Comparison of ENCODE assay signal across 1 cellular context in the genomic region with DNA sequence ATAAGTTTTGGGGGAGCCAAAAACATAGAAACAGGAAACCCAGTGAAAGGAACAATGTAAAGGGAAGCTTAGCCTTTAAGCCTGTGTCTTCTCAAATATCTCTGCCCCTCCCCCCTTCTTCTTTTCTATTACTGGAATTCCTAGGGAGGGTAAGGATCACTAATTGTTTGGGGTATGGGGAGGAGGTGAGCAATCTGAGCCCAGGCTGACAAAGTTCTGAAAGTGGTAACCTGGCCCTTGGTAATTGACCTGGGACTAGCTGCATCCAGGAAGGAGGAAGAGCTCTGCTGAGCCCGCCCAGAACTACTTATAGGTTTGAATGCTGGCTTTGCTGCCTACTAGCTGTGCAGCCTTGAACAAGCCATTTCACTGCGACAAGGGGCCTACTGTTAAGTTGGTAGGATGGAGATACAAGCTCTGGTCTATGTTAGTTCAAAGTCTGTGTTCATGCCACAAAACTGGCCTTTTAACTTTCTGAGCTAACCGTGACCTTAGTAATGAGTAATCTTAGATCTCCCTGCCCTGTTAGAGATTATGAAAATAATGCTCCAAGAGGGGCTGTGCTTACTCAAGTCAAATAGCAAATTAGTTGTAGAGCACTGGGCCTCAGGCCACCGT.
A peak's percentile ranks its signal among the peaks of the same experiment; 100 is the strongest.
TF ChIP-seq lines count a peak whose summit lies in the region.

No MANE protein-coding gene starts in this region.

TF ChIP-seq in HepG2, 621 proteins besides CTCF, POLR2A, EP300 and RAD21 (continued from another document and continues in another):
- peak; percentile 77 for TF ChIP-seq NR2F6 (IDR thresholded peaks at IDR 0.05)
- peak; percentile 59; the same call in 1 of the 2 replicates for TF ChIP-seq NR2F6 (CRISPR knock-in tag; IDR thresholded peaks at IDR 0.05)
- TF ChIP-seq ZNF550 (CRISPR knock-in tag; IDR thresholded peaks at IDR 0.05; ENCODE audit: borderline replicate concordance), result no peak
- TF ChIP-seq, protein P1, sequence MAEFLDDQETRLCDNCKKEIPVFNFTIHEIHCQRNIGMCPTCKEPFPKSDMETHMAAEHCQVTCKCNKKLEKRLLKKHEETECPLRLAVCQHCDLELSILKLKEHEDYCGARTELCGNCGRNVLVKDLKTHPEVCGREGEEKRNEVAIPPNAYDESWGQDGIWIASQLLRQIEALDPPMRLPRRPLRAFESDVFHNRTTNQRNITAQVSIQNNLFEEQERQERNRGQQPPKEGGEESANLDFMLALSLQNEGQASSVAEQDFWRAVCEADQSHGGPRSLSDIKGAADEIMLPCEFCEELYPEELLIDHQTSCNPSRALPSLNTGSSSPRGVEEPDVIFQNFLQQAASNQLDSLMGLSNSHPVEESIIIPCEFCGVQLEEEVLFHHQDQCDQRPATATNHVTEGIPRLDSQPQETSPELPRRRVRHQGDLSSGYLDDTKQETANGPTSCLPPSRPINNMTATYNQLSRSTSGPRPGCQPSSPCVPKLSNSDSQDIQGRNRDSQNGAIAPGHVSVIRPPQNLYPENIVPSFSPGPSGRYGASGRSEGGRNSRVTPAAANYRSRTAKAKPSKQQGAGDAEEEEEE (CRISPR knock-in tag; IDR thresholded peaks at IDR 0.05; ENCODE audit: borderline replicate concordance), result no peak
- TF ChIP-seq, protein P2, sequence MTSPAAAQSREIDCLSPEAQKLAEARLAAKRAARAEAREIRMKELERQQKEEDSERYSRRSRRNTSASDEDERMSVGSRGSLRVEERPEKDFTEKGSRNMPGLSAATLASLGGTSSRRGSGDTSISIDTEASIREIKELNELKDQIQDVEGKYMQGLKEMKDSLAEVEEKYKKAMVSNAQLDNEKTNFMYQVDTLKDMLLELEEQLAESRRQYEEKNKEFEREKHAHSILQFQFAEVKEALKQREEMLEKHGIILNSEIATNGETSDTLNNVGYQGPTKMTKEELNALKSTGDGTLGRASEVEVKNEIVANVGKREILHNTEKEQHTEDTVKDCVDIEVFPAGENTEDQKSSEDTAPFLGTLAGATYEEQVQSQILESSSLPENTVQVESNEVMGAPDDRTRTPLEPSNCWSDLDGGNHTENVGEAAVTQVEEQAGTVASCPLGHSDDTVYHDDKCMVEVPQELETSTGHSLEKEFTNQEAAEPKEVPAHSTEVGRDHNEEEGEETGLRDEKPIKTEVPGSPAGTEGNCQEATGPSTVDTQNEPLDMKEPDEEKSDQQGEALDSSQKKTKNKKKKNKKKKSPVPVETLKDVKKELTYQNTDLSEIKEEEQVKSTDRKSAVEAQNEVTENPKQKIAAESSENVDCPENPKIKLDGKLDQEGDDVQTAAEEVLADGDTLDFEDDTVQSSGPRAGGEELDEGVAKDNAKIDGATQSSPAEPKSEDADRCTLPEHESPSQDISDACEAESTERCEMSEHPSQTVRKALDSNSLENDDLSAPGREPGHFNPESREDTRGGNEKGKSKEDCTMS (CRISPR knock-in tag; conservative IDR thresholded peaks at IDR 0.05), result no peak
- no peak for TF ChIP-seq SNAPC2 (CRISPR knock-in tag; IDR thresholded peaks at IDR 0.05)
- no peak for TF ChIP-seq ZSCAN25 (CRISPR knock-in tag; IDR thresholded peaks at IDR 0.05)
- TF ChIP-seq, protein P3, sequence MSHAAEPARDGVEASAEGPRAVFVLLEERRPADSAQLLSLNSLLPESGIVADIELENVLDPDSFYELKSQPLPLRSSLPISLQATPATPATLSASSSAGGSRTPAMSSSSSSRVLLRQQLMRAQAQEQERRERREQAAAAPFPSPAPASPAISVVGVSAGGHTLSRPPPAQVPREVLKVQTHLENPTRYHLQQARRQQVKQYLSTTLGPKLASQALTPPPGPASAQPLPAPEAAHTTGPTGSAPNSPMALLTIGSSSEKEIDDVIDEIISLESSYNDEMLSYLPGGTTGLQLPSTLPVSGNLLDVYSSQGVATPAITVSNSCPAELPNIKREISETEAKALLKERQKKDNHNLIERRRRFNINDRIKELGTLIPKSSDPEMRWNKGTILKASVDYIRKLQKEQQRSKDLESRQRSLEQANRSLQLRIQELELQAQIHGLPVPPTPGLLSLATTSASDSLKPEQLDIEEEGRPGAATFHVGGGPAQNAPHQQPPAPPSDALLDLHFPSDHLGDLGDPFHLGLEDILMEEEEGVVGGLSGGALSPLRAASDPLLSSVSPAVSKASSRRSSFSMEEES (CRISPR knock-in tag; IDR thresholded peaks at IDR 0.05), result no peak
- TF ChIP-seq SNRNP70 (IDR thresholded peaks at IDR 0.05; ENCODE audit: low read depth, low read length), result no peak
- TF ChIP-seq ZNF775 (CRISPR knock-in tag; IDR thresholded peaks at IDR 0.05; ENCODE audit: borderline replicate concordance), result no peak
- TF ChIP-seq ZNF552 (CRISPR knock-in tag; IDR thresholded peaks at IDR 0.05; ENCODE audit: borderline replicate concordance), result no peak
- TF ChIP-seq TGIF2 (CRISPR knock-in tag; IDR thresholded peaks at IDR 0.05), result no peak
- TF ChIP-seq ZNF230 (CRISPR knock-in tag; IDR thresholded peaks at IDR 0.05), result no peak
- TF ChIP-seq, protein P4, sequence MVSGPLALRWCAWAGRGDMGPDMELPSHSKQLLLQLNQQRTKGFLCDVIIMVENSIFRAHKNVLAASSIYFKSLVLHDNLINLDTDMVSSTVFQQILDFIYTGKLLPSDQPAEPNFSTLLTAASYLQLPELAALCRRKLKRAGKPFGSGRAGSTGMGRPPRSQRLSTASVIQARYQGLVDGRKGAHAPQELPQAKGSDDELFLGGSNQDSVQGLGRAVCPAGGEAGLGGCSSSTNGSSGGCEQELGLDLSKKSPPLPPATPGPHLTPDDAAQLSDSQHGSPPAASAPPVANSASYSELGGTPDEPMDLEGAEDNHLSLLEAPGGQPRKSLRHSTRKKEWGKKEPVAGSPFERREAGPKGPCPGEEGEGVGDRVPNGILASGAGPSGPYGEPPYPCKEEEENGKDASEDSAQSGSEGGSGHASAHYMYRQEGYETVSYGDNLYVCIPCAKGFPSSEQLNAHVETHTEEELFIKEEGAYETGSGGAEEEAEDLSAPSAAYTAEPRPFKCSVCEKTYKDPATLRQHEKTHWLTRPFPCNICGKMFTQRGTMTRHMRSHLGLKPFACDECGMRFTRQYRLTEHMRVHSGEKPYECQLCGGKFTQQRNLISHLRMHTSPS (CRISPR knock-in tag; IDR thresholded peaks at IDR 0.05; ENCODE audit: low read depth), result no peak
- no peak for TF ChIP-seq GZF1 (CRISPR knock-in tag; IDR thresholded peaks at IDR 0.05)
- TF ChIP-seq, protein P5, sequence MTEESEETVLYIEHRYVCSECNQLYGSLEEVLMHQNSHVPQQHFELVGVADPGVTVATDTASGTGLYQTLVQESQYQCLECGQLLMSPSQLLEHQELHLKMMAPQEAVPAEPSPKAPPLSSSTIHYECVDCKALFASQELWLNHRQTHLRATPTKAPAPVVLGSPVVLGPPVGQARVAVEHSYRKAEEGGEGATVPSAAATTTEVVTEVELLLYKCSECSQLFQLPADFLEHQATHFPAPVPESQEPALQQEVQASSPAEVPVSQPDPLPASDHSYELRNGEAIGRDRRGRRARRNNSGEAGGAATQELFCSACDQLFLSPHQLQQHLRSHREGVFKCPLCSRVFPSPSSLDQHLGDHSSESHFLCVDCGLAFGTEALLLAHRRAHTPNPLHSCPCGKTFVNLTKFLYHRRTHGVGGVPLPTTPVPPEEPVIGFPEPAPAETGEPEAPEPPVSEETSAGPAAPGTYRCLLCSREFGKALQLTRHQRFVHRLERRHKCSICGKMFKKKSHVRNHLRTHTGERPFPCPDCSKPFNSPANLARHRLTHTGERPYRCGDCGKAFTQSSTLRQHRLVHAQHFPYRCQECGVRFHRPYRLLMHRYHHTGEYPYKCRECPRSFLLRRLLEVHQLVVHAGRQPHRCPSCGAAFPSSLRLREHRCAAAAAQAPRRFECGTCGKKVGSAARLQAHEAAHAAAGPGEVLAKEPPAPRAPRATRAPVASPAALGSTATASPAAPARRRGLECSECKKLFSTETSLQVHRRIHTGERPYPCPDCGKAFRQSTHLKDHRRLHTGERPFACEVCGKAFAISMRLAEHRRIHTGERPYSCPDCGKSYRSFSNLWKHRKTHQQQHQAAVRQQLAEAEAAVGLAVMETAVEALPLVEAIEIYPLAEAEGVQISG (CRISPR knock-in tag; IDR thresholded peaks at IDR 0.05), result no peak; the same call in 1 of the 2 replicates
- TF ChIP-seq ZBTB42 (CRISPR knock-in tag; IDR thresholded peaks at IDR 0.05), result no peak
- TF ChIP-seq ZNF10 (CRISPR knock-in tag; IDR thresholded peaks at IDR 0.05; ENCODE audit: borderline replicate concordance, low read depth), result no peak
- no peak for TF ChIP-seq MAF1 (CRISPR knock-in tag; IDR thresholded peaks at IDR 0.05; ENCODE audit: borderline replicate concordance)
- TF ChIP-seq NBN (conservative IDR thresholded peaks at IDR 0.05), result no peak
- TF ChIP-seq, protein P6, sequence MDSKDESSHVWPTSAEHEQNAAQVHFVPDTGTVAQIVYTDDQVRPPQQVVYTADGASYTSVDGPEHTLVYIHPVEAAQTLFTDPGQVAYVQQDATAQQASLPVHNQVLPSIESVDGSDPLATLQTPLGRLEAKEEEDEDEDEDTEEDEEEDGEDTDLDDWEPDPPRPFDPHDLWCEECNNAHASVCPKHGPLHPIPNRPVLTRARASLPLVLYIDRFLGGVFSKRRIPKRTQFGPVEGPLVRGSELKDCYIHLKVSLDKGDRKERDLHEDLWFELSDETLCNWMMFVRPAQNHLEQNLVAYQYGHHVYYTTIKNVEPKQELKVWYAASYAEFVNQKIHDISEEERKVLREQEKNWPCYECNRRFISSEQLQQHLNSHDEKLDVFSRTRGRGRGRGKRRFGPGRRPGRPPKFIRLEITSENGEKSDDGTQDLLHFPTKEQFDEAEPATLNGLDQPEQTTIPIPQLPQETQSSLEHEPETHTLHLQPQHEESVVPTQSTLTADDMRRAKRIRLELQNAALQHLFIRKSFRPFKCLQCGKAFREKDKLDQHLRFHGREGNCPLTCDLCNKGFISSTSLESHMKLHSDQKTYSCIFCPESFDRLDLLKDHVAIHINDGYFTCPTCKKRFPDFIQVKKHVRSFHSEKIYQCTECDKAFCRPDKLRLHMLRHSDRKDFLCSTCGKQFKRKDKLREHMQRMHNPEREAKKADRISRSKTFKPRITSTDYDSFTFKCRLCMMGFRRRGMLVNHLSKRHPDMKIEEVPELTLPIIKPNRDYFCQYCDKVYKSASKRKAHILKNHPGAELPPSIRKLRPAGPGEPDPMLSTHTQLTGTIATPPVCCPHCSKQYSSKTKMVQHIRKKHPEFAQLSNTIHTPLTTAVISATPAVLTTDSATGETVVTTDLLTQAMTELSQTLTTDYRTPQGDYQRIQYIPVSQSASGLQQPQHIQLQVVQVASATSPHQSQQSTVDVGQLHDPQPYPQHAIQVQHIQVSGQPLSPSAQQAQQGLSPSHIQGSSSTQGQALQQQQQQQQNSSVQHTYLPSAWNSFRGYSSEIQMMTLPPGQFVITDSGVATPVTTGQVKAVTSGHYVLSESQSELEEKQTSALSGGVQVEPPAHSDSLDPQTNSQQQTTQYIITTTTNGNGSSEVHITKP (CRISPR knock-in tag; IDR thresholded peaks at IDR 0.05; ENCODE audit: low read depth), result no peak
- no peak for TF ChIP-seq ZBTB8A (CRISPR knock-in tag; IDR thresholded peaks at IDR 0.05; ENCODE audit: borderline replicate concordance, low read depth)
- no peak for TF ChIP-seq ZNF562 (CRISPR knock-in tag; IDR thresholded peaks at IDR 0.05; ENCODE audit: borderline replicate concordance)
- no peak for TF ChIP-seq ZNF543 (CRISPR knock-in tag; IDR thresholded peaks at IDR 0.05)
- TF ChIP-seq, protein P7, sequence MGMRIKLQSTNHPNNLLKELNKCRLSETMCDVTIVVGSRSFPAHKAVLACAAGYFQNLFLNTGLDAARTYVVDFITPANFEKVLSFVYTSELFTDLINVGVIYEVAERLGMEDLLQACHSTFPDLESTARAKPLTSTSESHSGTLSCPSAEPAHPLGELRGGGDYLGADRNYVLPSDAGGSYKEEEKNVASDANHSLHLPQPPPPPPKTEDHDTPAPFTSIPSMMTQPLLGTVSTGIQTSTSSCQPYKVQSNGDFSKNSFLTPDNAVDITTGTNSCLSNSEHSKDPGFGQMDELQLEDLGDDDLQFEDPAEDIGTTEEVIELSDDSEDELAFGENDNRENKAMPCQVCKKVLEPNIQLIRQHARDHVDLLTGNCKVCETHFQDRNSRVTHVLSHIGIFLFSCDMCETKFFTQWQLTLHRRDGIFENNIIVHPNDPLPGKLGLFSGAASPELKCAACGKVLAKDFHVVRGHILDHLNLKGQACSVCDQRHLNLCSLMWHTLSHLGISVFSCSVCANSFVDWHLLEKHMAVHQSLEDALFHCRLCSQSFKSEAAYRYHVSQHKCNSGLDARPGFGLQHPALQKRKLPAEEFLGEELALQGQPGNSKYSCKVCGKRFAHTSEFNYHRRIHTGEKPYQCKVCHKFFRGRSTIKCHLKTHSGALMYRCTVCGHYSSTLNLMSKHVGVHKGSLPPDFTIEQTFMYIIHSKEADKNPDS (CRISPR knock-in tag; IDR thresholded peaks at IDR 0.05), result no peak
- TF ChIP-seq DPF2 (CRISPR knock-in tag; IDR thresholded peaks at IDR 0.05; ENCODE audit: borderline replicate concordance, low read depth), result no peak
- no peak for TF ChIP-seq NRL (CRISPR knock-in tag; IDR thresholded peaks at IDR 0.05; ENCODE audit: borderline replicate concordance)
- TF ChIP-seq, protein P8, sequence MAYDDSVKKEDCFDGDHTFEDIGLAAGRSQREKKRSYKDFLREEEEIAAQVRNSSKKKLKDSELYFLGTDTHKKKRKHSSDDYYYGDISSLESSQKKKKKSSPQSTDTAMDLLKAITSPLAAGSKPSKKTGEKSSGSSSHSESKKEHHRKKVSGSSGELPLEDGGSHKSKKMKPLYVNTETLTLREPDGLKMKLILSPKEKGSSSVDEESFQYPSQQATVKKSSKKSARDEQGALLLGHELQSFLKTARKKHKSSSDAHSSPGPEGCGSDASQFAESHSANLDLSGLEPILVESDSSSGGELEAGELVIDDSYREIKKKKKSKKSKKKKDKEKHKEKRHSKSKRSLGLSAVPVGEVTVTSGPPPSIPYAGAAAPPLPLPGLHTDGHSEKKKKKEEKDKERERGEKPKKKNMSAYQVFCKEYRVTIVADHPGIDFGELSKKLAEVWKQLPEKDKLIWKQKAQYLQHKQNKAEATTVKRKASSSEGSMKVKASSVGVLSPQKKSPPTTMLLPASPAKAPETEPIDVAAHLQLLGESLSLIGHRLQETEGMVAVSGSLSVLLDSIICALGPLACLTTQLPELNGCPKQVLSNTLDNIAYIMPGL (CRISPR knock-in tag; IDR thresholded peaks at IDR 0.05; ENCODE audit: borderline replicate concordance in 1 of 2, low read depth in 1 of 2), result no peak
- TF ChIP-seq ZNF572 (CRISPR knock-in tag; IDR thresholded peaks at IDR 0.05), result no peak
- TF ChIP-seq MTF2 (CRISPR knock-in tag; IDR thresholded peaks at IDR 0.05; ENCODE audit: borderline replicate concordance), result no peak
- TF ChIP-seq, protein P9, sequence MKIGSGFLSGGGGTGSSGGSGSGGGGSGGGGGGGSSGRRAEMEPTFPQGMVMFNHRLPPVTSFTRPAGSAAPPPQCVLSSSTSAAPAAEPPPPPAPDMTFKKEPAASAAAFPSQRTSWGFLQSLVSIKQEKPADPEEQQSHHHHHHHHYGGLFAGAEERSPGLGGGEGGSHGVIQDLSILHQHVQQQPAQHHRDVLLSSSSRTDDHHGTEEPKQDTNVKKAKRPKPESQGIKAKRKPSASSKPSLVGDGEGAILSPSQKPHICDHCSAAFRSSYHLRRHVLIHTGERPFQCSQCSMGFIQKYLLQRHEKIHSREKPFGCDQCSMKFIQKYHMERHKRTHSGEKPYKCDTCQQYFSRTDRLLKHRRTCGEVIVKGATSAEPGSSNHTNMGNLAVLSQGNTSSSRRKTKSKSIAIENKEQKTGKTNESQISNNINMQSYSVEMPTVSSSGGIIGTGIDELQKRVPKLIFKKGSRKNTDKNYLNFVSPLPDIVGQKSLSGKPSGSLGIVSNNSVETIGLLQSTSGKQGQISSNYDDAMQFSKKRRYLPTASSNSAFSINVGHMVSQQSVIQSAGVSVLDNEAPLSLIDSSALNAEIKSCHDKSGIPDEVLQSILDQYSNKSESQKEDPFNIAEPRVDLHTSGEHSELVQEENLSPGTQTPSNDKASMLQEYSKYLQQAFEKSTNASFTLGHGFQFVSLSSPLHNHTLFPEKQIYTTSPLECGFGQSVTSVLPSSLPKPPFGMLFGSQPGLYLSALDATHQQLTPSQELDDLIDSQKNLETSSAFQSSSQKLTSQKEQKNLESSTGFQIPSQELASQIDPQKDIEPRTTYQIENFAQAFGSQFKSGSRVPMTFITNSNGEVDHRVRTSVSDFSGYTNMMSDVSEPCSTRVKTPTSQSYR (CRISPR knock-in tag; IDR thresholded peaks at IDR 0.05; ENCODE audit: borderline replicate concordance), result 0 out of 2 replicates have a peak, but pooled peaks have one; percentile 8
- peak; percentile 59 for TF ChIP-seq TCF7 (IDR thresholded peaks at IDR 0.05; ENCODE audit: low read depth)
- TF ChIP-seq XRCC5 (optimal IDR thresholded peaks at IDR 0.05; ENCODE audit: low read length), result no peak
